In genomic region chr1:206982216-206982615, GRCh38 we compare ENCODE assay signal across 7 cellular contexts. TPM values are rescaled to one million over a fixed set of nuclear protein-coding genes. Genes with fewer than 3 reads are reported as not detected.
DNase-seq lines count a peak whose midpoint lies in the region; ATAC-seq, FAIRE-seq and TF ChIP-seq lines count a peak whose summit lies in the region.

No MANE protein-coding gene starts in this region.

- no peaks in the 10 kb centered on the region for H3K9me2 ChIP-seq in Karpas-422 (replicated peaks; ENCODE audit: insufficient read depth, low read length)

- DNase-seq in Karpas-422 (peak; percentile 72), RWPE2 (ENCODE audit: low spot score) (no peak), frontal cortex (ENCODE audit: low spot score in 2 of 2) (peak; percentile 14 to 62), pons (ENCODE audit: low spot score) (peak; percentile 79)
- peak; percentile 27 for DNase-seq in activated T-helper 9 cell treated with anti-CD3 and anti-CD28 coated beads, Interleukin-2, amount 50 U/mL, for 16 hours (ENCODE audit: low read depth)

- FAIRE-seq in frontal cortex (lab: Jason Lieb, UNC) = no peak

- H3K4me1 ChIP-seq in Karpas-422 (ENCODE audit: low read length) (no peaks in the 10 kb centered on the region), RWPE2 (ENCODE audit: insufficient read depth, poor library complexity, severe bottlenecking) (no peaks in the 10 kb centered on the region)

- peak; percentile 85 for ATAC-seq in RWPE2 (ENCODE audit: low read depth)
- no peak for ATAC-seq in HG02870 (IDR thresholded peaks at IDR 0.05; ENCODE audit: unreplicated experiment)

- H3K9ac ChIP-seq in Karpas-422 (ENCODE audit: low read length) = no peak overlapping the region

- no peaks in the 10 kb centered on the region for H3K9me3 ChIP-seq in Karpas-422 (ENCODE audit: low read length)
- H3K9me3 ChIP-seq in RWPE2 (ENCODE audit: severe bottlenecking) = no peaks in the 10 kb centered on the region

- H3K36me3 ChIP-seq in Karpas-422 (ENCODE audit: insufficient read depth, low read length) (no peaks in the 10 kb centered on the region), RWPE2 (ENCODE audit: low read depth) (no peaks in the 10 kb centered on the region)

- no peaks in the 10 kb centered on the region for H3K27me3 ChIP-seq in Karpas-422 (ENCODE audit: low read length)
- H3K27me3 ChIP-seq in RWPE2 (ENCODE audit: insufficient read depth, poor library complexity, severe bottlenecking) = no peaks in the 10 kb centered on the region

- H3K27ac ChIP-seq in Karpas-422 (ENCODE audit: low read length) (no peak overlapping the region), RWPE2 (ENCODE audit: poor library complexity, severe bottlenecking) (no peak overlapping the region)

- peak; percentile 75 for TF ChIP-seq CTCF in GM12875 (IDR thresholded peaks at IDR 0.05; ENCODE audit: borderline replicate concordance, insufficient read depth, low read depth, low read length)
- TF ChIP-seq CTCF in RWPE2 (IDR thresholded peaks at IDR 0.05; ENCODE audit: poor library complexity, severe bottlenecking) = peak; percentile 86

- no peak overlapping the region for H2AFZ ChIP-seq in Karpas-422 (ENCODE audit: low read length)

- no peaks in the 10 kb centered on the region for H4K20me1 ChIP-seq in Karpas-422 (ENCODE audit: insufficient read depth, low read depth, low read length)

- no peaks in the 10 kb centered on the region for H3K79me2 ChIP-seq in Karpas-422 (ENCODE audit: low read length)

- H3K4me3 ChIP-seq in GM12875 (ENCODE audit: low read depth, low read length) = no peak overlapping the region
- no peak overlapping the region for H3K4me3 ChIP-seq in Karpas-422 (ENCODE audit: low read length)
- H3K4me3 ChIP-seq in RWPE2 (ENCODE audit: severe bottlenecking) = no peak overlapping the region

- H3K4me2 ChIP-seq in Karpas-422 (ENCODE audit: low read depth, low read length, poor library complexity, severe bottlenecking) = no peak overlapping the region

RNA-seq across cellular contexts. Expression of gene FCAMR, which starts 12.0 kb away (rescaled TPM):
- total RNA-seq in Karpas-422 (2014; rRNA removed; shearing (Covaris generic); ENCODE audit: low replicate concordance) = not detected in 2 replicates
- not detected for total RNA-seq in frontal cortex

RNA-seq across cellular contexts. Expression of gene PIGR, which starts 36.0 kb away (rescaled TPM):
- not detected in 2 replicates for total RNA-seq in Karpas-422 (2014; rRNA removed; shearing (Covaris generic); ENCODE audit: low replicate concordance)
- total RNA-seq in frontal cortex = not detected

RNA-seq across cellular contexts. Expression of gene C1orf116, which starts 50.3 kb away (rescaled TPM):
- total RNA-seq in Karpas-422 (2014; rRNA removed; shearing (Covaris generic); ENCODE audit: low replicate concordance) = not detected in 2 replicates
- total RNA-seq in frontal cortex = not detected
